In the genomic region with DNA sequence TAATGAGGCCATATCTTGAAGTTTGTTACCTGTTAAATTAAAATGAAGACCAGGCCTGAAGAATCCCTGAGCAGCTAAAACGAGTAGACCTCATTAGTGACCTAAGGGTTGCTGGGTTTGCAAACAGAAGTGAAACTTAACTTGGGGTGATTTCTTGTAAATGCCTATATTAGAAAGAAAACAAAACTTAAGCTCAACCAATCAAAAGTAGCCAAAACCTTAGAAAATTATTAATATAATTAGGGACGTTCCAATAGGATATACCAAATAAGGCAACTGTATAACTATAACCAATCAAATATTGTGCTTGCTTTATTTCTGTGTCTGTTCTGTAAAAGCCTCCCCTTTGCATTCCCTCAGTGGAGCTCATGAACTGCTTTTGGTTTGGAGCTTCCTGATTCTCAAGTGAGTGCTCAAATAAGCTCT, we compare ENCODE assay signal across 9 cellular contexts.
A peak's percentile ranks its signal among the peaks of the same experiment; 100 is the strongest.
DNase-seq lines count a peak whose midpoint lies in the region; ATAC-seq and TF ChIP-seq lines count a peak whose summit lies in the region.
"Had no signal": no experiment of that assay in that cellular context is flagged by ENCODE, and none has a peak within 500 bp of the region (broad histone marks: within the 10 kb centered on the region; RNA-seq: fewer than 3 reads in every experiment).

No MANE protein-coding gene starts in this region.

- intact Hi-C loops in tibial artery (cut with DNase I; ENCODE audit: low total_unique reads): no loop called here

- H3K27me3 ChIP-seq in tibial artery: no peaks in the 10 kb centered on the region
- H3K27me3 ChIP-seq: foreskin keratinocyte had no signal

- peak; percentile 81 for ATAC-seq in GM18502 (IDR thresholded peaks at IDR 0.05; ENCODE audit: poor library complexity, unreplicated experiment)
- peak; percentile 75 for ATAC-seq in GM19463 (IDR thresholded peaks at IDR 0.05; ENCODE audit: unreplicated experiment)
- peak; percentile 83 for ATAC-seq in HG03097 (IDR thresholded peaks at IDR 0.05; ENCODE audit: low FRiP score, unreplicated experiment)
- ATAC-seq: foreskin keratinocyte had no signal

- H3K4me1 ChIP-seq in tibial artery: no peaks in the 10 kb centered on the region
- H3K4me1 ChIP-seq: foreskin keratinocyte had no signal

- no peak for TF ChIP-seq CTCF in tibial artery (IDR thresholded peaks at IDR 0.05)

- no peaks in the 10 kb centered on the region for H3K36me3 ChIP-seq in tibial artery

- H3K27ac ChIP-seq in angular gyrus (ENCODE audit: low read depth, low read length) (peak overlapping the region; percentile 91), tibial artery (no peak overlapping the region)
- H3K27ac ChIP-seq: foreskin keratinocyte had no signal

- H3K9me3 ChIP-seq in tibial artery: no peaks in the 10 kb centered on the region

- no peak for DNase-seq in epidermal melanocyte (ENCODE audit: insufficient read length, low spot score)
- DNase-seq in DMS153 (lab: John Stamatoyannopoulos, UW): no peak
- DNase-seq in HK-2 (ENCODE audit: unreplicated experiment): no peak
- no peak for DNase-seq in tibial artery
- DNase-seq: foreskin keratinocyte had no signal

- H3K4me3 ChIP-seq in tibial artery: no peak overlapping the region
